Comparison of ENCODE assay signal across 10 cellular contexts in genomic region chr2:233556756-233557736, GRCh38. TPM values are rescaled to one million over a fixed set of nuclear protein-coding genes. Genes with fewer than 3 reads are reported as not detected.
DNase-seq lines count a peak whose midpoint lies in the region; ATAC-seq and TF ChIP-seq lines count a peak whose summit lies in the region.
"Had no signal": no experiment of that assay in that cellular context is flagged by ENCODE, and none has a peak within 500 bp of the region (broad histone marks: within the 10 kb centered on the region; RNA-seq: fewer than 3 reads in every experiment).

No MANE protein-coding gene starts in this region.

- POLR2A ChIA-PET in HEK293T (lab: Yijun Ruan, JAX) = interaction anchor here (1.0 kb wide), 1 partner anchor 10 kb away, joined by 3 read pairs; the partner anchor contains the start of gene USP40

- H3K4me3 Mint-ChIP-seq in activated naive CD8-positive, alpha-beta T cell = no peak overlapping the region

- no peaks in the 10 kb centered on the region for H4K20me1 ChIP-seq in BLaER1 treated with 17β-estradiol and CSF1 and Interleukin-3, amounts not matched to agents 10 nM and 100 nM

- peak; percentile 70 to 81 for DNase-seq in Kasumi-1 (lab: John Stamatoyannopoulos, UW)
- no peak for DNase-seq in HEK293T (ENCODE audit: extremely low spot score)
- no peak for DNase-seq in NCI-H2081 (lab: John Stamatoyannopoulos, UW)
- DNase-seq in NCI-H69 (lab: John Stamatoyannopoulos, UW) = no peak
- DNase-seq: NCI-H146 had no signal

- 0 out of 22 replicates have a peak, but pooled peaks cover 0 to 3% (median 0%) of the 10 kb centered on the region in 11 experiments for H3K9me3 ChIP-seq in BLaER1 treated with 17β-estradiol and CSF1 and Interleukin-3, amounts not matched to agents 10 nM and 100 nM (replicated peaks in 1 of 11)
- no peaks in the 10 kb centered on the region for H3K9me3 ChIP-seq in mesodermal cell (ENCODE audit: control insufficient read depth, low read length)
- H3K9me3 ChIP-seq: right atrium auricular region had no signal

- H3K9ac ChIP-seq in BLaER1 treated with 17β-estradiol and CSF1 and Interleukin-3, amounts not matched to agents 10 nM and 100 nM = 0 out of 22 replicates have a peak overlapping the region, but pooled peaks of 1 of the 11 experiments have one; percentile 15

- H3K9me3 Mint-ChIP-seq in activated naive CD8-positive, alpha-beta T cell (ENCODE audit: low read depth) = no peaks in the 10 kb centered on the region

- H3K4me3 ChIP-seq in BLaER1 treated with 17β-estradiol and CSF1 and Interleukin-3, amounts not matched to agents 10 nM and 100 nM = no peak overlapping the region
- no peak overlapping the region for H3K4me3 ChIP-seq in mesodermal cell (ENCODE audit: extremely low read depth, insufficient read depth, low read length, poor library complexity, severe bottlenecking)
- H3K4me3 ChIP-seq: right atrium auricular region had no signal

- 90 to 96% methylated on average over 6 to 8 of the region's 9 CpGs for WGBS in mesodermal cell (ENCODE audit: insufficient coverage in 2 of 2), 2 experiments

- H3K36me3 Mint-ChIP-seq in activated naive CD8-positive, alpha-beta T cell = peaks cover 9% of the 10 kb centered on the region

- peaks cover 3 to 81% (median 23%) of the 10 kb centered on the region in 11 experiments; a peak in 16 of 22 replicates for H3K36me3 ChIP-seq in BLaER1 treated with 17β-estradiol and CSF1 and Interleukin-3, amounts not matched to agents 10 nM and 100 nM
- H3K36me3 ChIP-seq in mesodermal cell (ENCODE audit: control insufficient read depth, insufficient read depth, low read length) = peaks cover 6% of the 10 kb centered on the region

- no peaks in the 10 kb centered on the region for H3K27me3 Mint-ChIP-seq in activated naive CD8-positive, alpha-beta T cell

- H3K27ac ChIP-seq in BLaER1 treated with 17β-estradiol and CSF1 and Interleukin-3, amounts not matched to agents 10 nM and 100 nM = peak overlapping the region in 3 of 11 experiments; percentile 3 to 10 (median 9); a peak in 2 of 22 replicates
- peak overlapping the region; percentile 51 for H3K27ac ChIP-seq in mesodermal cell (ENCODE audit: low read depth, low read length, severe bottlenecking)
- H3K27ac ChIP-seq: right atrium auricular region had no signal

- CTCF ChIA-PET in HEK293T (lab: Yijun Ruan, JAX) = no interaction called here

- peak overlapping the region; percentile 42 for H3K27ac Mint-ChIP-seq in activated naive CD8-positive, alpha-beta T cell

- peak overlapping the region; percentile 18 to 59 (median 35); a peak in 18 of 22 replicates for H3K4me2 ChIP-seq in BLaER1 treated with 17β-estradiol and CSF1 and Interleukin-3, amounts not matched to agents 10 nM and 100 nM

- H3K4me1 Mint-ChIP-seq in activated naive CD8-positive, alpha-beta T cell (ENCODE audit: low read depth) = peaks cover 11% of the 10 kb centered on the region

- ATAC-seq in HG02642 (IDR thresholded peaks at IDR 0.05; ENCODE audit: poor library complexity, unreplicated experiment) = no peak

- peaks cover 9 to 18% (median 11%) of the 10 kb centered on the region in 10 experiments for H3K4me1 ChIP-seq in BLaER1 treated with 17β-estradiol and CSF1 and Interleukin-3, amounts not matched to agents 10 nM and 100 nM
- peaks cover 7% of the 10 kb centered on the region for H3K4me1 ChIP-seq in mesodermal cell (ENCODE audit: control insufficient read depth, insufficient read depth, low read length, poor library complexity, severe bottlenecking)
- H3K4me1 ChIP-seq: right atrium auricular region had no signal

- no peaks in the 10 kb centered on the region for H3K27me3 ChIP-seq in BLaER1 treated with 17β-estradiol and CSF1 and Interleukin-3, amounts not matched to agents 10 nM and 100 nM
- H3K27me3 ChIP-seq: right atrium auricular region had no signal

TF ChIP-seq in HEK293T, 16 proteins besides CTCF, POLR2A, EP300 and RAD21:
- TF ChIP-seq BHLHE40 (IDR thresholded peaks at IDR 0.05; ENCODE audit: borderline replicate concordance) (no peak), SUZ12 (IDR thresholded peaks at IDR 0.05) (no peak), PKNOX1 (IDR thresholded peaks at IDR 0.05) (no peak), NFRKB (IDR thresholded peaks at IDR 0.05) (no peak), ARNT (IDR thresholded peaks at IDR 0.05) (no peak), L3MBTL2 (conservative IDR thresholded peaks at IDR 0.05) (no peak), ZNF384 (IDR thresholded peaks at IDR 0.05) (no peak), FOXM1 (IDR thresholded peaks at IDR 0.05; ENCODE audit: borderline replicate concordance) (no peak)

RNA-seq across cellular contexts. Expression of gene USP40, which starts 9.5 kb away (rescaled TPM):
- 17.3 TPM for polyA plus RNA-seq in mesodermal cell (2013, experiment 1 of 2)
- polyA plus RNA-seq in mesodermal cell (2013, experiment 2 of 2) = 14.5 TPM

Comparison
In these comparisons a context has a peak if more than half of its experiments do, and no peak if none do; other contexts are left out.
1. DNase-seq: peak in Kasumi-1 (2 of 2); none in HEK293T (single experiment), NCI-H2081 (0 of 2) and NCI-H69 (single experiment).